ENCODE assay signal across 9 cellular contexts in genomic region chr5:72178910-72179815, GRCh38.
A peak's percentile ranks its signal among the peaks of the same experiment; 100 is the strongest.
DNase-seq lines count a peak whose midpoint lies in the region; ATAC-seq and TF ChIP-seq lines count a peak whose summit lies in the region.
"Had no signal": no experiment of that assay in that cellular context is flagged by ENCODE, and none has a peak within 500 bp of the region (broad histone marks: within the 10 kb centered on the region; RNA-seq: fewer than 3 reads in every experiment).

No MANE protein-coding gene starts in this region.

- H3K4me1 ChIP-seq in ascending aorta (peaks cover 8 to 68% of the 10 kb centered on the region in 2 donors), left ventricle myocardium inferior (peaks cover 12% of the 10 kb centered on the region), gastrocnemius medialis (peaks cover 0 to 8% of the 10 kb centered on the region in 2 donors)
- H3K4me1 ChIP-seq in CD8-positive, alpha-beta T cell (ENCODE audit: insufficient read depth, low read length): no peaks in the 10 kb centered on the region

- ATAC-seq in gastrocnemius medialis: peak; percentile 48 to 66
- no peak for ATAC-seq in HG02623 (IDR thresholded peaks at IDR 0.05; ENCODE audit: unreplicated experiment)
- ATAC-seq in CD8-positive, alpha-beta T cell: no peak
- ATAC-seq in GM18498 (IDR thresholded peaks at IDR 0.05; ENCODE audit: unreplicated experiment): no peak

- H3K36me3 ChIP-seq in ascending aorta (peaks cover 12 to 18% of the 10 kb centered on the region in 2 donors), left ventricle myocardium inferior (peaks cover 8% of the 10 kb centered on the region), gastrocnemius medialis (no peaks in the 10 kb centered on the region)
- no peaks in the 10 kb centered on the region for H3K36me3 ChIP-seq in CD8-positive, alpha-beta T cell (ENCODE audit: insufficient read depth, low read length)

- intact Hi-C loops in ascending aorta (cut with DNase I): loop anchor here (2.0 kb wide), 1 partner anchor 36 kb away; no protein-coding TSS in a partner anchor
- intact Hi-C loops in left ventricle myocardium inferior (cut with micrococcal nuclease): no loop called here
- intact Hi-C loops in gastrocnemius medialis (cut with DNase I; ENCODE audit: low total_unique reads): no loop called here
- intact Hi-C loops in CD8-positive, alpha-beta T cell (cut with DNase I, micrococcal nuclease): no loop called here

- no peak overlapping the region for H3K27ac Mint-ChIP-seq in CD8-positive, alpha-beta T cell
- H3K27ac Mint-ChIP-seq: activated T-cell treated with anti-CD3 and anti-CD28 coated beads, Interleukin-2, amount 50 U/mL, for 24 hours had no signal

- TF ChIP-seq POLR2A in gastrocnemius medialis (IDR thresholded peaks at IDR 0.05): no peak

- peak; percentile 24 for DNase-seq in GOT3 (lab: John Stamatoyannopoulos, UW)
- DNase-seq in ascending aorta (ENCODE audit: low spot score in 2 of 2): peak in 1 of 2 donors; percentile 95
- peak; percentile 49 for DNase-seq in left ventricle myocardium inferior
- DNase-seq in gastrocnemius medialis: peak; percentile 25 to 56
- no peak for DNase-seq in kidney glomerular epithelial cell (lab: John Stamatoyannopoulos, UW)
- no peak for DNase-seq in CD8-positive, alpha-beta T cell
- DNase-seq: activated T-cell treated with anti-CD3 and anti-CD28 coated beads, Interleukin-2, amount 50 U/mL, for 24 hours had no signal

- CTCF ChIA-PET in CD8-positive, alpha-beta T cell (lab: Charles Lee): no interaction called here

- in situ Hi-C loops in gastrocnemius medialis (cut with MboI; ENCODE audit: low sequenced_read_pairs in 4 of 4): no loop called here

- no peaks in the 10 kb centered on the region for H3K4me1 Mint-ChIP-seq in CD8-positive, alpha-beta T cell (ENCODE audit: low read depth)

- H3K36me3 Mint-ChIP-seq in CD8-positive, alpha-beta T cell: no peaks in the 10 kb centered on the region

- no peak overlapping the region for H3K4me3 Mint-ChIP-seq in CD8-positive, alpha-beta T cell
- H3K4me3 Mint-ChIP-seq: activated T-cell treated with anti-CD3 and anti-CD28 coated beads, Interleukin-2, amount 50 U/mL, for 24 hours had no signal

- H3K9me3 Mint-ChIP-seq in CD8-positive, alpha-beta T cell: no peaks in the 10 kb centered on the region
- H3K9me3 Mint-ChIP-seq: activated T-cell treated with anti-CD3 and anti-CD28 coated beads, Interleukin-2, amount 50 U/mL, for 24 hours had no signal

- H3K27ac ChIP-seq in ascending aorta (peak overlapping the region; percentile 88 to 95), left ventricle myocardium inferior (replicated peaks) (peak overlapping the region; percentile 70), gastrocnemius medialis (peak overlapping the region; percentile 28 to 47 (median 34))
- no peak overlapping the region for H3K27ac ChIP-seq in CD8-positive, alpha-beta T cell (ENCODE audit: low read depth, low read length)

- H3K27me3 Mint-ChIP-seq in CD8-positive, alpha-beta T cell (ENCODE audit: low read depth): peaks cover 41% of the 10 kb centered on the region

- POLR2A ChIA-PET in CD8-positive, alpha-beta T cell (lab: Charles Lee): no interaction called here

- H3K9me3 ChIP-seq in ascending aorta (no peaks in the 10 kb centered on the region), left ventricle myocardium inferior (replicated peaks) (no peaks in the 10 kb centered on the region), gastrocnemius medialis (no peaks in the 10 kb centered on the region)
- H3K9me3 ChIP-seq in CD8-positive, alpha-beta T cell (ENCODE audit: low read length): no peaks in the 10 kb centered on the region

- no peaks in the 10 kb centered on the region for H3K27me3 ChIP-seq in ascending aorta
- no peaks in the 10 kb centered on the region for H3K27me3 ChIP-seq in left ventricle myocardium inferior (ENCODE audit: low read depth)
- H3K27me3 ChIP-seq in gastrocnemius medialis: peaks cover 4 to 16% (median 10%) of the 10 kb centered on the region in 3 donors
- H3K27me3 ChIP-seq in CD8-positive, alpha-beta T cell (ENCODE audit: insufficient read depth, low read length): no peaks in the 10 kb centered on the region

- H3K4me3 ChIP-seq in ascending aorta (peak overlapping the region; percentile 48 to 61), left ventricle myocardium inferior (peak overlapping the region; percentile 50), gastrocnemius medialis (peak overlapping the region; percentile 14 to 34 (median 23))
- H3K4me3 ChIP-seq in CD8-positive, alpha-beta T cell (ENCODE audit: low read depth, low read length): no peak overlapping the region

- TF ChIP-seq CTCF in ascending aorta (IDR thresholded peaks at IDR 0.05) (no peak), left ventricle myocardium inferior (IDR thresholded peaks at IDR 0.05; ENCODE audit: borderline replicate concordance) (no peak), gastrocnemius medialis (IDR thresholded peaks at IDR 0.05 in 4 of 5, conservative IDR thresholded peaks at IDR 0.05 in 1 of 5) (no peak)
- no peak for TF ChIP-seq CTCF in CD8-positive, alpha-beta T cell (IDR thresholded peaks at IDR 0.05)

Comparison
In these comparisons a context has a peak if more than half of its experiments do, and no peak if none do; other contexts are left out.
1. DNase-seq: peak in GOT3 (single experiment), left ventricle myocardium inferior (single experiment) and gastrocnemius medialis (2 of 2); none in kidney glomerular epithelial cell (single experiment) and CD8-positive, alpha-beta T cell (0 of 7).
2. ATAC-seq: peak in gastrocnemius medialis (2 of 2); none in HG02623 (single experiment), CD8-positive, alpha-beta T cell (single experiment) and GM18498 (single experiment).